Comparison of ENCODE assay signal across 8 cellular contexts in the genomic region with DNA sequence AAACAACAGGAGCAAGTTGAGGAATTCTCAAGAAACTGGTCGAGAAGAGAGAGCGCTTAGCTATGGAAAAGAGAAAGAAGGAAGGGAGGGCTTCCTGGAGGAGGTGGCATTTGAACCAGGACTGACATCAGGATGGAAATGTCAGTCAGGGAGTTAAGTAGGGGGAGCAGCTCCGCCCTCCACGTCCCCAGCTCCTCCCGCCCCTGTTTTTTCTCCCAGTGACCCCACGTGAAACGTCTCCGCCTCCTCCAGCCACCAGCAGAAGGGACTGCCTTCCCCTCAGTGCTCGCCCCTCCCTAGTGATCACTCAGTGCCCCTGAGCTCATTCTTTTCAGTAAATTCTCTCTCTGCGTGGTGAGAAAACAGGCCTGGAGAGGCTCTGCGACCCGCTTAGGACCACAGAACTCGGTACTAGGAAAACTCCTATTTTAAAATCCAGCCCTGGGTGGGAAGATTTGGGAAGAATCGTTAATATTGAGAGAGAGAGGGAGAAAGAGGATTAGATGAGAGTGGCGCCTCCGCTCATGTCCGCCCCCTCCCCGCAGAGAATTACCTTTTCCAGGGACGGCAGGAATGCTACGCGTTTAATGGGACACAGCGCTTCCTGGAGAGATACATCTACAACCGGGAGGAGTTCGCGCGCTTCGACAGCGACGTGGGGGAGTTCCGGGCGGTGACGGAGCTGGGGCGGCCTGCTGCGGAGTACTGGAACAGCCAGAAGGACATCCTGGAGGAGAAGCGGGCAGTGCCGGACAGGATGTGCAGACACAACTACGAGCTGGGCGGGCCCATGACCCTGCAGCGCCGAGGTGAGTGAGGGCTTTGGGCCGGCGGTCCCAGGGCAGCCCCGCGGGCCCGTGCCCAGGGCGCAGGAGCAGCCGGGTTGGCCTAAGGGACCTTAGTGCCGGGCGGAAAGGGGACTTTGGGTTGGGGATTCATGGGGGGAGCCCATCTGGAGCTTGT. TPM values are rescaled to one million over a fixed set of nuclear protein-coding genes. Genes with fewer than 3 reads are reported as not detected.
DNase-seq lines count a peak whose midpoint lies in the region; ATAC-seq and TF ChIP-seq lines count a peak whose summit lies in the region.

No MANE protein-coding gene starts in this region.

- H3K4me3 ChIP-seq in coronary artery, result peak overlapping the region; percentile 77

- H3K4me3 Mint-ChIP-seq in activated T-cell treated with anti-CD3 and anti-CD28 coated beads, Interleukin-2, amount 50 U/mL, for 4 hours, result peak overlapping the region; percentile 66
- H3K4me3 Mint-ChIP-seq in stimulated activated memory B cell treated with anti-CD40 and anti-IgM and Interleukin-4, amounts not matched to agents 10 μg/mL and 1 μg/mL and 100 μg/mL, for 72 hours, result peak overlapping the region; percentile 94

- H3K27me3 ChIP-seq in layer of hippocampus (ENCODE audit: control insufficient read depth, insufficient read depth, low read length), result no peaks in the 10 kb centered on the region

- ATAC-seq in activated T-cell treated with anti-CD3 and anti-CD28 coated beads, Interleukin-2, amount 50 U/mL, for 4 hours, result no peak
- peak; percentile 46 for ATAC-seq in stimulated activated memory B cell treated with anti-CD40 and anti-IgM and Interleukin-4, amounts not matched to agents 10 μg/mL and 1 μg/mL and 100 μg/mL, for 72 hours

- no peaks in the 10 kb centered on the region for H3K9me3 Mint-ChIP-seq in activated T-cell treated with anti-CD3 and anti-CD28 coated beads, Interleukin-2, amount 50 U/mL, for 4 hours
- H3K9me3 Mint-ChIP-seq in stimulated activated memory B cell treated with anti-CD40 and anti-IgM and Interleukin-4, amounts not matched to agents 10 μg/mL and 1 μg/mL and 100 μg/mL, for 72 hours, result no peaks in the 10 kb centered on the region

- peak overlapping the region; percentile 92 for H3K27ac Mint-ChIP-seq in stimulated activated memory B cell treated with anti-CD40 and anti-IgM and Interleukin-4, amounts not matched to agents 10 μg/mL and 1 μg/mL and 100 μg/mL, for 72 hours

- H3K36me3 Mint-ChIP-seq in activated T-cell treated with anti-CD3 and anti-CD28 coated beads, Interleukin-2, amount 50 U/mL, for 4 hours (ENCODE audit: insufficient read depth), result peaks cover 8% of the 10 kb centered on the region
- peaks cover 85% of the 10 kb centered on the region for H3K36me3 Mint-ChIP-seq in stimulated activated memory B cell treated with anti-CD40 and anti-IgM and Interleukin-4, amounts not matched to agents 10 μg/mL and 1 μg/mL and 100 μg/mL, for 72 hours

- H3K27ac ChIP-seq in coronary artery (peak overlapping the region; percentile 82 to 87), layer of hippocampus (ENCODE audit: low read depth, low read length) (peak overlapping the region; percentile 35)

- peaks cover 4% of the 10 kb centered on the region for H3K27me3 Mint-ChIP-seq in activated T-cell treated with anti-CD3 and anti-CD28 coated beads, Interleukin-2, amount 50 U/mL, for 4 hours (ENCODE audit: low read depth)
- H3K27me3 Mint-ChIP-seq in stimulated activated memory B cell treated with anti-CD40 and anti-IgM and Interleukin-4, amounts not matched to agents 10 μg/mL and 1 μg/mL and 100 μg/mL, for 72 hours, result no peaks in the 10 kb centered on the region

- H3K4me1 Mint-ChIP-seq in activated T-cell treated with anti-CD3 and anti-CD28 coated beads, Interleukin-2, amount 50 U/mL, for 4 hours (ENCODE audit: low read depth), result peaks cover 45% of the 10 kb centered on the region
- peaks cover 77% of the 10 kb centered on the region for H3K4me1 Mint-ChIP-seq in stimulated activated memory B cell treated with anti-CD40 and anti-IgM and Interleukin-4, amounts not matched to agents 10 μg/mL and 1 μg/mL and 100 μg/mL, for 72 hours

- DNase-seq in activated T-cell treated with anti-CD3 and anti-CD28 coated beads, Interleukin-2, amount 50 U/mL, for 4 hours, result no peak
- no peak for DNase-seq in activated T-cell treated with anti-CD3 and anti-CD28 coated beads for 4 hours
- peak; percentile 84 for DNase-seq in coronary artery (ENCODE audit: low spot score)
- DNase-seq in NCI-H510A (lab: John Stamatoyannopoulos, UW), result no peak
- no peak for DNase-seq in T1000 (lab: John Stamatoyannopoulos, UW)
- no peak for DNase-seq in COLO668 (lab: John Stamatoyannopoulos, UW; ENCODE audit: unreplicated experiment)

- no peak for TF ChIP-seq CTCF in coronary artery (IDR thresholded peaks at IDR 0.05)

RNA-seq across cellular contexts. Expression of a gene that starts 4.6 kb away (rescaled TPM):
- 1 to 10 TPM; 6.0 to 9.8 (median 6.3) TPM for total RNA-seq in activated T-cell treated with anti-CD3 and anti-CD28 coated beads, Interleukin-2, amount 50 U/mL, for 4 hours

RNA-seq across cellular contexts. Expression of a gene that starts 7.0 kb away (rescaled TPM):
- 10 to 100 TPM; 18.0 to 31.5 (median 19.8) TPM for total RNA-seq in activated T-cell treated with anti-CD3 and anti-CD28 coated beads, Interleukin-2, amount 50 U/mL, for 4 hours
